Comparison of ENCODE assay signal across 8 cellular contexts in the genomic region with DNA sequence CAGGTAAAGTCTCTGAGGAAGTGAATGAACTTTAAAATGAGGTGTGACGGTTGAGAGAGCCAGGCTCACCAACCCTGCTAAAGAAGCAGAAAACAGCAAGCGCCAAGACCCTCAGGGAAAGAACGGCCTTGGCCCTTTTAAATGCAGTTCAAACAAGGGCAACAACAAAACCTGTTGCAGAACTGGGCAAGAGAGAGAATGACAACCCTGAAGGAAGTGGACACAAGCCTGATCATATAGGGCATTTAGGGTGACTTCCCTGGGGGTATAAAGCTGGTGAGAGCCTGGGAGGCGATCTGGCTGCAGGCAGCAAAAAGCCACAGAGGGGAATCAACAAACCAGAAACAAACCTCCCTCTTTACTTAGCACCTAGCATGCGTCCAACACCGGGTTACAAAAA. TPM values are rescaled to one million over a fixed set of nuclear protein-coding genes. Genes with fewer than 3 reads are reported as not detected.
A peak's percentile ranks its signal among the peaks of the same experiment; 100 is the strongest.
DNase-seq lines count a peak whose midpoint lies in the region; ATAC-seq and TF ChIP-seq lines count a peak whose summit lies in the region.

No MANE protein-coding gene starts in this region.

- peaks cover 19% of the 10 kb centered on the region for H3K4me1 ChIP-seq in DND-41 (ENCODE audit: insufficient read depth, low read length)
- peaks cover 0 to 7% of the 10 kb centered on the region in 2 donors for H3K4me1 ChIP-seq in esophagus (ENCODE audit: control insufficient read depth in 2 of 2, insufficient read depth in 2 of 2, low read length in 1 of 2)
- H3K4me1 ChIP-seq in prostate gland (replicated peaks): no peaks in the 10 kb centered on the region

- H3K9ac ChIP-seq in DND-41 (ENCODE audit: low read depth, low read length): peak overlapping the region; percentile 53

- TF ChIP-seq POLR2A in prostate gland (IDR thresholded peaks at IDR 0.05): no peak

- 62 to 69% methylated on average over 6 of the region's 6 CpGs for WGBS in esophagus, 2 donors
- WGBS in prostate gland: 80% methylated on average over 6 of the region's 6 CpGs

- H3K4me3 ChIP-seq in DND-41 (ENCODE audit: low read depth in 1 of 2, low read length in 2 of 2) (peak overlapping the region; percentile 49 to 71; a peak in 3 of 4 replicates), esophagus (ENCODE audit: low read depth in 1 of 2, low read length in 2 of 2) (peak overlapping the region; percentile 69 to 72), prostate gland (peak overlapping the region; percentile 37 to 67)

- H3K27ac ChIP-seq in DND-41 (ENCODE audit: low read length): no peak overlapping the region
- peak overlapping the region; percentile 62 to 96 for H3K27ac ChIP-seq in esophagus (ENCODE audit: low read depth in 2 of 2, low read length in 1 of 2)
- H3K27ac ChIP-seq in prostate gland: no peak overlapping the region

- H3K4me2 ChIP-seq in DND-41 (ENCODE audit: insufficient read depth, low read length): peak overlapping the region; percentile 81

- ATAC-seq in DND-41 (ENCODE audit: insufficient read depth, low read depth): no peak
- ATAC-seq in GM21737 (IDR thresholded peaks at IDR 0.05; ENCODE audit: unreplicated experiment): no peak
- ATAC-seq in HG02759 (IDR thresholded peaks at IDR 0.05; ENCODE audit: unreplicated experiment): no peak

- H3K36me3 ChIP-seq in DND-41 (ENCODE audit: insufficient read depth, low read length): no peaks in the 10 kb centered on the region
- H3K36me3 ChIP-seq in esophagus (ENCODE audit: control insufficient read depth in 2 of 2, insufficient read depth in 2 of 2, low read length in 1 of 2): no peaks in the 10 kb centered on the region
- H3K36me3 ChIP-seq in prostate gland: no peaks in the 10 kb centered on the region

- H2AFZ ChIP-seq in DND-41 (ENCODE audit: low read depth, low read length): peak overlapping the region; percentile 81; the same call in 1 of the 2 replicates

- TF ChIP-seq CTCF in DND-41 (IDR thresholded peaks at IDR 0.05; ENCODE audit: borderline replicate concordance, extremely low read depth, low read length, poor library complexity, severe bottlenecking) (no peak), prostate gland (IDR thresholded peaks at IDR 0.05) (no peak)

- DNase-seq in DND-41 (no peak), RPMI7951 (ENCODE audit: low read depth) (peak; percentile 14), prostate gland (ENCODE audit: low spot score) (no peak), H4 (ENCODE audit: low spot score) (no peak)
- DNase-seq in stimulated activated CD4-positive, alpha-beta T cell treated with anti-CD3 and anti-CD28 coated beads, Interleukin-1b, Interleukin-23, amount 100 ng/mL, for 48 hours: no peak

- intact Hi-C loops in prostate gland (cut with DNase I): no loop called here

- H4K20me1 ChIP-seq in DND-41 (ENCODE audit: insufficient read depth, low read length): no peaks in the 10 kb centered on the region

- H3K9me3 ChIP-seq in DND-41 (ENCODE audit: insufficient read depth, low read length, severe bottlenecking) (no peaks in the 10 kb centered on the region), esophagus (ENCODE audit: control insufficient read depth in 2 of 2, insufficient read depth in 1 of 2, low read depth in 1 of 2, low read length in 1 of 2) (no peaks in the 10 kb centered on the region), prostate gland (no peaks in the 10 kb centered on the region)

- H3K79me2 ChIP-seq in DND-41 (ENCODE audit: insufficient read depth, low read length): 0 out of 2 replicates have a peak, but pooled peaks cover 2% of the 10 kb centered on the region

- H3K27me3 ChIP-seq in DND-41 (ENCODE audit: insufficient read depth, low read length, poor library complexity): no peaks in the 10 kb centered on the region
- H3K27me3 ChIP-seq in esophagus (ENCODE audit: control insufficient read depth in 1 of 2, insufficient read depth in 2 of 2, low read length in 2 of 2): no peaks in the 10 kb centered on the region
- H3K27me3 ChIP-seq in prostate gland (replicated peaks; ENCODE audit: insufficient read depth): no peaks in the 10 kb centered on the region

RNA-seq across cellular contexts. Expression of gene CPPED1, which starts 1.0 kb away (rescaled TPM):
- total RNA-seq in RPMI7951 (2014; rRNA removed; shearing (Covaris generic)): 16.5 and 16.7 TPM in 2 replicates
- polyA plus RNA-seq in esophagus: 10 to 100 TPM; 22.3 to 27.8 TPM
- 10 to 100 TPM; 24.8 to 61.0 TPM for total RNA-seq in prostate gland
- total RNA-seq in H4 (2014; rRNA removed; shearing (Covaris generic)): 9.5 and 15.3 TPM in 2 replicates

Comparison
In these comparisons a context has a peak if more than half of its experiments do, and no peak if none do; other contexts are left out.
1. H3K27ac ChIP-seq: peak in esophagus (2 of 2); none in DND-41 (single experiment) and prostate gland (0 of 2).
2. Peak in every context shown above with its lines, with median percentiles within 50 percentile points of each other: H3K4me3 ChIP-seq.